1 cellular context compared by ENCODE assay signal in genomic region chr15:40269604-40270003, GRCh38.
TF ChIP-seq lines count a peak whose summit lies in the region.

No MANE protein-coding gene starts in this region.

TF ChIP-seq in GM23338, 12 proteins besides CTCF, POLR2A, EP300 and RAD21 (continued from another document):
- TF ChIP-seq, protein P1, sequence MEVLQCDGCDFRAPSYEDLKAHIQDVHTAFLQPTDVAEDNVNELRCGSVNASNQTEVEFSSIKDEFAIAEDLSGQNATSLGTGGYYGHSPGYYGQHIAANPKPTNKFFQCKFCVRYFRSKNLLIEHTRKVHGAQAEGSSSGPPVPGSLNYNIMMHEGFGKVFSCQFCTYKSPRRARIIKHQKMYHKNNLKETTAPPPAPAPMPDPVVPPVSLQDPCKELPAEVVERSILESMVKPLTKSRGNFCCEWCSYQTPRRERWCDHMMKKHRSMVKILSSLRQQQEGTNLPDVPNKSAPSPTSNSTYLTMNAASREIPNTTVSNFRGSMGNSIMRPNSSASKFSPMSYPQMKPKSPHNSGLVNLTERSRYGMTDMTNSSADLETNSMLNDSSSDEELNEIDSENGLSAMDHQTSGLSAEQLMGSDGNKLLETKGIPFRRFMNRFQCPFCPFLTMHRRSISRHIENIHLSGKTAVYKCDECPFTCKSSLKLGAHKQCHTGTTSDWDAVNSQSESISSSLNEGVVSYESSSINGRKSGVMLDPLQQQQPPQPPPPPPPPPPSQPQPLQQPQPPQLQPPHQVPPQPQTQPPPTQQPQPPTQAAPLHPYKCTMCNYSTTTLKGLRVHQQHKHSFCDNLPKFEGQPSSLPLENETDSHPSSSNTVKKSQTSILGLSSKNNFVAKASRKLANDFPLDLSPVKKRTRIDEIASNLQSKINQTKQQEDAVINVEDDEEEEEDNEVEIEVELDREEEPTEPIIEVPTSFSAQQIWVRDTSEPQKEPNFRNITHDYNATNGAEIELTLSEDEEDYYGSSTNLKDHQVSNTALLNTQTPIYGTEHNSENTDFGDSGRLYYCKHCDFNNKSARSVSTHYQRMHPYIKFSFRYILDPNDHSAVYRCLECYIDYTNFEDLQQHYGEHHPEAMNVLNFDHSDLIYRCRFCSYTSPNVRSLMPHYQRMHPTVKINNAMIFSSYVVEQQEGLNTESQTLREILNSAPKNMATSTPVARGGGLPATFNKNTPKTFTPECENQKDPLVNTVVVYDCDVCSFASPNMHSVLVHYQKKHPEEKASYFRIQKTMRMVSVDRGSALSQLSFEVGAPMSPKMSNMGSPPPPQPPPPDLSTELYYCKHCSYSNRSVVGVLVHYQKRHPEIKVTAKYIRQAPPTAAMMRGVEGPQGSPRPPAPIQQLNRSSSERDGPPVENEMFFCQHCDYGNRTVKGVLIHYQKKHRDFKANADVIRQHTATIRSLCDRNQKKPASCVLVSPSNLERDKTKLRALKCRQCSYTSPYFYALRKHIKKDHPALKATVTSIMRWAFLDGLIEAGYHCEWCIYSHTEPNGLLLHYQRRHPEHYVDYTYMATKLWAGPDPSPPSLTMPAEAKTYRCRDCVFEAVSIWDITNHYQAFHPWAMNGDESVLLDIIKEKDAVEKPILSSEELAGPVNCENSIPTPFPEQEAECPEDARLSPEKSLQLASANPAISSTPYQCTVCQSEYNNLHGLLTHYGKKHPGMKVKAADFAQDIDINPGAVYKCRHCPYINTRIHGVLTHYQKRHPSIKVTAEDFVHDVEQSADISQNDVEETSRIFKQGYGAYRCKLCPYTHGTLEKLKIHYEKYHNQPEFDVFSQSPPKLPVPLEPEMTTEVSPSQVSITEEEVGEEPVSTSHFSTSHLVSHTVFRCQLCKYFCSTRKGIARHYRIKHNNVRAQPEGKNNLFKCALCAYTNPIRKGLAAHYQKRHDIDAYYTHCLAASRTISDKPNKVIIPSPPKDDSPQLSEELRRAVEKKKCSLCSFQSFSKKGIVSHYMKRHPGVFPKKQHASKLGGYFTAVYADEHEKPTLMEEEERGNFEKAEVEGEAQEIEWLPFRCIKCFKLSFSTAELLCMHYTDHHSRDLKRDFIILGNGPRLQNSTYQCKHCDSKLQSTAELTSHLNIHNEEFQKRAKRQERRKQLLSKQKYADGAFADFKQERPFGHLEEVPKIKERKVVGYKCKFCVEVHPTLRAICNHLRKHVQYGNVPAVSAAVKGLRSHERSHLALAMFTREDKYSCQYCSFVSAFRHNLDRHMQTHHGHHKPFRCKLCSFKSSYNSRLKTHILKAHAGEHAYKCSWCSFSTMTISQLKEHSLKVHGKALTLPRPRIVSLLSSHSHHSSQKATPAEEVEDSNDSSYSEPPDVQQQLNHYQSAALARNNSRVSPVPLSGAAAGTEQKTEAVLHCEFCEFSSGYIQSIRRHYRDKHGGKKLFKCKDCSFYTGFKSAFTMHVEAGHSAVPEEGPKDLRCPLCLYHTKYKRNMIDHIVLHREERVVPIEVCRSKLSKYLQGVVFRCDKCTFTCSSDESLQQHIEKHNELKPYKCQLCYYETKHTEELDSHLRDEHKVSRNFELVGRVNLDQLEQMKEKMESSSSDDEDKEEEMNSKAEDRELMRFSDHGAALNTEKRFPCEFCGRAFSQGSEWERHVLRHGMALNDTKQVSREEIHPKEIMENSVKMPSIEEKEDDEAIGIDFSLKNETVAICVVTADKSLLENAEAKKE (CRISPR knock-in tag; IDR thresholded peaks at IDR 0.05), result no peak
- TF ChIP-seq, protein P2, sequence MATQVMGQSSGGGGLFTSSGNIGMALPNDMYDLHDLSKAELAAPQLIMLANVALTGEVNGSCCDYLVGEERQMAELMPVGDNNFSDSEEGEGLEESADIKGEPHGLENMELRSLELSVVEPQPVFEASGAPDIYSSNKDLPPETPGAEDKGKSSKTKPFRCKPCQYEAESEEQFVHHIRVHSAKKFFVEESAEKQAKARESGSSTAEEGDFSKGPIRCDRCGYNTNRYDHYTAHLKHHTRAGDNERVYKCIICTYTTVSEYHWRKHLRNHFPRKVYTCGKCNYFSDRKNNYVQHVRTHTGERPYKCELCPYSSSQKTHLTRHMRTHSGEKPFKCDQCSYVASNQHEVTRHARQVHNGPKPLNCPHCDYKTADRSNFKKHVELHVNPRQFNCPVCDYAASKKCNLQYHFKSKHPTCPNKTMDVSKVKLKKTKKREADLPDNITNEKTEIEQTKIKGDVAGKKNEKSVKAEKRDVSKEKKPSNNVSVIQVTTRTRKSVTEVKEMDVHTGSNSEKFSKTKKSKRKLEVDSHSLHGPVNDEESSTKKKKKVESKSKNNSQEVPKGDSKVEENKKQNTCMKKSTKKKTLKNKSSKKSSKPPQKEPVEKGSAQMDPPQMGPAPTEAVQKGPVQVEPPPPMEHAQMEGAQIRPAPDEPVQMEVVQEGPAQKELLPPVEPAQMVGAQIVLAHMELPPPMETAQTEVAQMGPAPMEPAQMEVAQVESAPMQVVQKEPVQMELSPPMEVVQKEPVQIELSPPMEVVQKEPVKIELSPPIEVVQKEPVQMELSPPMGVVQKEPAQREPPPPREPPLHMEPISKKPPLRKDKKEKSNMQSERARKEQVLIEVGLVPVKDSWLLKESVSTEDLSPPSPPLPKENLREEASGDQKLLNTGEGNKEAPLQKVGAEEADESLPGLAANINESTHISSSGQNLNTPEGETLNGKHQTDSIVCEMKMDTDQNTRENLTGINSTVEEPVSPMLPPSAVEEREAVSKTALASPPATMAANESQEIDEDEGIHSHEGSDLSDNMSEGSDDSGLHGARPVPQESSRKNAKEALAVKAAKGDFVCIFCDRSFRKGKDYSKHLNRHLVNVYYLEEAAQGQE (IDR thresholded peaks at IDR 0.05; ENCODE audit: unreplicated experiment), result no peak
- TF ChIP-seq JUNB (IDR thresholded peaks at IDR 0.05; ENCODE audit: unreplicated experiment) (no peak), POLR2AphosphoS5 (IDR thresholded peaks at IDR 0.05; ENCODE audit: low read depth) (no peak)
- TF ChIP-seq, protein P3, sequence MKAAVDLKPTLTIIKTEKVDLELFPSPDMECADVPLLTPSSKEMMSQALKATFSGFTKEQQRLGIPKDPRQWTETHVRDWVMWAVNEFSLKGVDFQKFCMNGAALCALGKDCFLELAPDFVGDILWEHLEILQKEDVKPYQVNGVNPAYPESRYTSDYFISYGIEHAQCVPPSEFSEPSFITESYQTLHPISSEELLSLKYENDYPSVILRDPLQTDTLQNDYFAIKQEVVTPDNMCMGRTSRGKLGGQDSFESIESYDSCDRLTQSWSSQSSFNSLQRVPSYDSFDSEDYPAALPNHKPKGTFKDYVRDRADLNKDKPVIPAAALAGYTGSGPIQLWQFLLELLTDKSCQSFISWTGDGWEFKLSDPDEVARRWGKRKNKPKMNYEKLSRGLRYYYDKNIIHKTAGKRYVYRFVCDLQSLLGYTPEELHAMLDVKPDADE (IDR thresholded peaks at IDR 0.05), result no peak
TF ChIP-seq in GM23338: peak in this region for 0.
